23 cellular contexts compared by ENCODE assay signal in the genomic region with DNA sequence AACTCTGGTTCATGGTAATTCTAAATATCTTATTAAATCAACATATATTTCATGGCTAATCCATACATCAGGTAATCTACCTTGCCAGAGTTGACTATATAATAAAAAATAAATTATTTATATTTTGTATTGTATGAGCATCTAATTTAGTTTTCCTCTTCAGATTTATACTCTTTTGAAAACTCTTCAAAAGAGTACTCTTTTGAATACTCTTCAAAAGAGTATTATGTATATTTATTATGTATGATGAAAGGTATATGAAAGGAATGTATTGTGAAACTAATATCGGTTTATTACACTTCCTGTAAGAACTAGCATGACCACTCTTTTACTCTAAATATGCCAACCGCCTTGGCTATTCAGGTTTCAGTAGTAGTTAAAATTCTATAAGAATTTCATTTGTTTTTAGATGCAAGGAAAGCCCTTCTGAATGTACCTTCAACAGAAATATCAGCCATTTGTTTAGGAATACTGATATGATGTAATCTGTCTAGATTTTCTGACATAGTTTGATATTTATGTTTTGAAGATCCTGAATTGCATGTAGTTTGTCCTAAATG.
DNase-seq lines count a peak whose midpoint lies in the region; FAIRE-seq and TF ChIP-seq lines count a peak whose summit lies in the region.
"Had no signal": no experiment of that assay in that cellular context is flagged by ENCODE, and none has a peak within 500 bp of the region (broad histone marks: within the 10 kb centered on the region; RNA-seq: fewer than 3 reads in every experiment).

No MANE protein-coding gene starts in this region.

- no peak overlapping the region for H3K4me3 ChIP-seq in PC-9
- H3K4me3 ChIP-seq in epithelial cell of esophagus (ENCODE audit: low read length): no peak overlapping the region
- H3K4me3 ChIP-seq: GM23248, HAP-1, MG63 had no signal

- 0 out of 2 replicates have a peak, but pooled peaks cover 4% of the 10 kb centered on the region for H4K20me1 ChIP-seq in PC-9 (ENCODE audit: insufficient read depth)

- POLR2A ChIA-PET in PC-9 (lab: Charles Lee; ENCODE audit: unreplicated experiment): interaction anchor here (0.6 kb wide), 1 partner anchor 38 kb away, joined by 4 read pairs; no protein-coding TSS in a partner anchor

- H2AFZ ChIP-seq in PC-9: no peak overlapping the region
- H2AFZ ChIP-seq: GM23248 had no signal

- no peaks in the 10 kb centered on the region; the same call in 1 of the 2 replicates for H3F3A ChIP-seq in PC-9 (ENCODE audit: insufficient read depth, low read depth)

- intact Hi-C loops in PC-9 (cut with micrococcal nuclease; ENCODE audit: unreplicated experiment): no loop called here

- no peak for TF ChIP-seq POLR2A in H54 (IDR thresholded peaks at IDR 0.05; ENCODE audit: low read depth, low read length)

- DNase-seq in AML-193 (lab: John Stamatoyannopoulos, UW) (peak; percentile 22 to 63), H54 (ENCODE audit: insufficient read length, low spot score) (no peak), PC-9 (no peak), epithelial cell of esophagus (ENCODE audit: low read depth) (peak; percentile 14), LoVo (ENCODE audit: low spot score) (no peak), NCI-H2227 (lab: John Stamatoyannopoulos, UW; ENCODE audit: unreplicated experiment) (no peak)
- no peak for DNase-seq in activated naive CD4-positive, alpha-beta T cell (lab: John Stamatoyannopoulos, UW)
- DNase-seq: C1 segment of cervical spinal cord; CD8-positive, alpha-beta T cell; DMS53; GM23248; Kasumi-1; MG63; NCI-H1694 treated with DMSO at 0.1 percent for 48 hours; NCI-H2107; NCI-H226; NCI-H510A treated with DMSO at 0.1 percent for 48 hours; NCI-H774; RPMI8226; SHP77; SK-N-SH; T-helper 2 cell had no signal

- no TSS peak for BruUV-seq in PC-9 (replicated peaks; lab: Mats Ljungman, UMichigan)

- H3K36me3 ChIP-seq in PC-9 (ENCODE audit: low read depth): no peaks in the 10 kb centered on the region
- H3K36me3 ChIP-seq: HAP-1, MG63 had no signal

- CTCF ChIA-PET in PC-9 (lab: Charles Lee): no interaction called here

- 0 out of 2 replicates have a peak overlapping the region, but pooled peaks have one; percentile 5 for H3K27ac ChIP-seq in PC-9
- H3K27ac ChIP-seq: GM23248 had no signal

- no peaks in the 10 kb centered on the region for H3K4me1 ChIP-seq in PC-9 (replicated peaks; ENCODE audit: insufficient read depth)

- H3K4me2 ChIP-seq in PC-9: no peak overlapping the region
- H3K4me2 ChIP-seq: SK-N-SH had no signal

- H3K9me3 ChIP-seq in PC-9 (ENCODE audit: insufficient read depth, low read depth): no peaks in the 10 kb centered on the region; the same call in 1 of the 2 replicates
- H3K9me3 ChIP-seq: HAP-1 had no signal

- no peaks in the 10 kb centered on the region for H3K79me2 ChIP-seq in PC-9 (ENCODE audit: low read depth)

- no peaks in the 10 kb centered on the region for H3K27me3 ChIP-seq in PC-9 (ENCODE audit: insufficient read depth, low read depth)
- H3K27me3 ChIP-seq: MG63 had no signal

- no peaks in the 10 kb centered on the region for H3K9me2 ChIP-seq in PC-9 (ENCODE audit: insufficient read depth)
- H3K9me2 ChIP-seq: SK-N-SH had no signal

- no peak for TF ChIP-seq CTCF in PC-9 (conservative IDR thresholded peaks at IDR 0.05)
- no peak for TF ChIP-seq CTCF in epithelial cell of esophagus (IDR thresholded peaks at IDR 0.05; ENCODE audit: insufficient read depth, low read depth, low read length, missing control alignments)

- FAIRE-seq in H54 (lab: Jason Lieb, UNC): peak; percentile 66

Comparison
In these comparisons a context has a peak if more than half of its experiments do, and no peak if none do; other contexts are left out.
1. DNase-seq: peak in AML-193 (2 of 2) and epithelial cell of esophagus (single experiment); none in H54 (single experiment), PC-9 (0 of 2), LoVo (single experiment), activated naive CD4-positive, alpha-beta T cell (0 of 4) and NCI-H2227 (single experiment).